20 cellular contexts compared by ENCODE assay signal in the genomic region with DNA sequence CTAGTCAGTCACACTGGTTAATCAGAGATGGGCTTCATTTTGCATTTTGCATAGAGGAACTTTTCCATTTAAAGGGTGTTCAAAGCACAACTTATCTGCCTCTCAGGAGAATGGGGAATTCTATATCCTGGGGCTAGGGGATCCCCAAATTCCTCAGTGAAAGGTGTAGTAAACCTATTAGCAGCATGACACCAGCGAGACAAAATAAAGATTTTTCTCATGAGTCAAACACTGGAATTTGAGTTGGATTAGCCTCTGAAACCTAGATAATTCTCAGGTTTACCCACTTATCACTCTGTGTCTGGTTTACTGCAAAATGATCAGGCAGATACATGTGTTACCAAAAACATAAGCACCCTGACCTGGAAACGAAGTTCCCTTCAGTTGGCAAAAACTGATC. TPM values are rescaled to one million over a fixed set of nuclear protein-coding genes. Genes with fewer than 3 reads are reported as not detected.
DNase-seq lines count a peak whose midpoint lies in the region; ATAC-seq and TF ChIP-seq lines count a peak whose summit lies in the region.
"Had no signal": no experiment of that assay in that cellular context is flagged by ENCODE, and none has a peak within 500 bp of the region (broad histone marks: within the 10 kb centered on the region; RNA-seq: fewer than 3 reads in every experiment).

No MANE protein-coding gene starts in this region.

- H3K27me3 ChIP-seq in GM23338 (ENCODE audit: insufficient read depth) (peaks cover 52% of the 10 kb centered on the region), mammary epithelial cell (ENCODE audit: insufficient read depth, low read length) (no peaks in the 10 kb centered on the region), stomach (peaks cover 0 to 32% (median 20%) of the 10 kb centered on the region in 3 donors)

- intact Hi-C loops in mammary epithelial cell (cut with micrococcal nuclease) (loop anchor here (2.0 kb wide), 1 partner anchor 81 kb away; no protein-coding TSS in a partner anchor), stomach (cut with DNase I; ENCODE audit: low total_unique reads) (no loop called here)

- H3K79me2 ChIP-seq in GM23338 (replicated peaks; ENCODE audit: insufficient read depth), result no peaks in the 10 kb centered on the region
- H3K79me2 ChIP-seq in mammary epithelial cell (ENCODE audit: insufficient read depth, low read length), result peaks cover 73% of the 10 kb centered on the region

- H3K27ac ChIP-seq in GM23338 (ENCODE audit: low read depth) (no peak overlapping the region), mammary epithelial cell (ENCODE audit: insufficient read depth, low read depth, low read length) (peak overlapping the region; percentile 79), stomach (peak overlapping the region in 3 of 5 donors; percentile 12 to 75 (median 45))
- H3K27ac ChIP-seq: KMS-11, SK-N-MC, WERI-Rb-1 had no signal

- ATAC-seq in GM23338, result no peak
- no peak for ATAC-seq in GM19351 (IDR thresholded peaks at IDR 0.05; ENCODE audit: unreplicated experiment)
- no peak for ATAC-seq in stimulated activated memory B cell treated with anti-CD40 and anti-IgM and Interleukin-4, amounts not matched to agents 10 μg/mL and 1 μg/mL and 100 μg/mL, for 72 hours

- H3K9me3 Mint-ChIP-seq in GM23338, result no peaks in the 10 kb centered on the region; the same call in 2 of the 3 replicates
- peaks cover 5% of the 10 kb centered on the region for H3K9me3 Mint-ChIP-seq in mesothelial cell of epicardium
- H3K9me3 Mint-ChIP-seq in stimulated activated memory B cell treated with anti-CD40 and anti-IgM and Interleukin-4, amounts not matched to agents 10 μg/mL and 1 μg/mL and 100 μg/mL, for 72 hours, result no peaks in the 10 kb centered on the region
- H3K9me3 Mint-ChIP-seq: activated CD4-positive, alpha-beta memory T cell treated with anti-CD3 and anti-CD28 coated beads for 36 hours had no signal

- dilution Hi-C loops in mammary epithelial cell (cut with HindIII; ENCODE audit: low sequenced_read_pairs), result no loop called here

- no peaks in the 10 kb centered on the region for H3K9me2 ChIP-seq in GM23338 (ENCODE audit: insufficient read depth)

- H3K4me1 ChIP-seq in GM23338 (ENCODE audit: insufficient read depth), result peaks cover 22% of the 10 kb centered on the region
- H3K4me1 ChIP-seq in mammary epithelial cell (ENCODE audit: insufficient read depth, low read length), result peaks cover 65% of the 10 kb centered on the region
- H3K4me1 ChIP-seq in stomach, result peaks cover 18 to 68% (median 35%) of the 10 kb centered on the region in 4 donors
- H3K4me1 ChIP-seq: HAP-1 had no signal

- H4K20me1 ChIP-seq in GM23338 (replicated peaks; ENCODE audit: insufficient read depth) (no peaks in the 10 kb centered on the region), mammary epithelial cell (ENCODE audit: insufficient read depth, low read length) (no peaks in the 10 kb centered on the region)

- H3F3A ChIP-seq in GM23338 (replicated peaks; ENCODE audit: low read depth), result no peaks in the 10 kb centered on the region

- TF ChIP-seq CTCF in GM23338 (conservative IDR thresholded peaks at IDR 0.05; ENCODE audit: low read depth in 2 of 2) (no peak), mammary epithelial cell (conservative IDR thresholded peaks at IDR 0.05 in 1 of 2, IDR thresholded peaks at IDR 0.05 in 1 of 2; ENCODE audit: extremely low read depth in 1 of 2, insufficient read depth in 1 of 2, low read depth in 1 of 2, low read length in 2 of 2) (no peak), mesothelial cell of epicardium (IDR thresholded peaks at IDR 0.05; ENCODE audit: unreplicated experiment) (no peak), stomach (IDR thresholded peaks at IDR 0.05) (no peak)

- WGBS in mammary epithelial cell (ENCODE audit: low coverage, missing lambda C conversion rate), result 0% methylated on average over 2 of the region's 2 CpGs
- WGBS in stomach, 5 donors, result 59 to 77% (median 70%) methylated on average over 2 of the region's 2 CpGs

- H3K4me3 Mint-ChIP-seq in GM23338, result peak overlapping the region; percentile 84; the same call in 2 of the 3 replicates
- H3K4me3 Mint-ChIP-seq in mesothelial cell of epicardium, result peak overlapping the region; percentile 80
- H3K4me3 Mint-ChIP-seq in stimulated activated memory B cell treated with anti-CD40 and anti-IgM and Interleukin-4, amounts not matched to agents 10 μg/mL and 1 μg/mL and 100 μg/mL, for 72 hours, result no peak overlapping the region
- H3K4me3 Mint-ChIP-seq: activated CD4-positive, alpha-beta memory T cell treated with anti-CD3 and anti-CD28 coated beads for 36 hours had no signal

- in situ Hi-C loops in mammary epithelial cell (cut with MboI; ENCODE audit: low sequenced_read_pairs in 2 of 2), result loop anchor here (10.0 to 25.0 kb wide), 2 partner anchors 97 to 240 kb away; a partner anchor contains a TSS

- no peak for TF ChIP-seq POLR2A in stomach (IDR thresholded peaks at IDR 0.05)

- H3K4me1 Mint-ChIP-seq in GM23338 (peaks cover 29% of the 10 kb centered on the region), mesothelial cell of epicardium (peaks cover 34% of the 10 kb centered on the region)
- H3K4me1 Mint-ChIP-seq in stimulated activated memory B cell treated with anti-CD40 and anti-IgM and Interleukin-4, amounts not matched to agents 10 μg/mL and 1 μg/mL and 100 μg/mL, for 72 hours, result peaks cover 20% of the 10 kb centered on the region

- DNase-seq in GM23338 (ENCODE audit: low spot score), result no peak
- DNase-seq in mammary epithelial cell, result peak; percentile 59
- DNase-seq in mesothelial cell of epicardium (ENCODE audit: low spot score in 2 of 2, unreplicated experiment in 2 of 2), result no peak
- DNase-seq in stomach, result no peak
- DNase-seq in NAMALWA (ENCODE audit: low spot score), result no peak
- DNase-seq in NCI-H1092 (lab: John Stamatoyannopoulos, UW), result no peak
- DNase-seq: activated CD4-positive, alpha-beta memory T cell treated with anti-CD3 and anti-CD28 coated beads for 36 hours; adrenal gland; dermis blood vessel endothelial cell; DMS79 treated with DMSO at 0.1 percent for 48 hours; foreskin fibroblast; MV-4-11; NCI-H187 treated with DMSO at 0.1 percent for 48 hours; T-helper 2 cell; WERI-Rb-1 had no signal

- H3K27me3 Mint-ChIP-seq in GM23338 (ENCODE audit: insufficient read depth, low read depth, poor library complexity), result peaks cover 34% of the 10 kb centered on the region
- H3K27me3 Mint-ChIP-seq in mesothelial cell of epicardium (ENCODE audit: low read depth), result peaks cover 60% of the 10 kb centered on the region
- peaks cover 94% of the 10 kb centered on the region for H3K27me3 Mint-ChIP-seq in stimulated activated memory B cell treated with anti-CD40 and anti-IgM and Interleukin-4, amounts not matched to agents 10 μg/mL and 1 μg/mL and 100 μg/mL, for 72 hours

- no peak overlapping the region for H2AFZ ChIP-seq in GM23338
- no peak overlapping the region for H2AFZ ChIP-seq in mammary epithelial cell (ENCODE audit: low read depth, low read length)

- BruUV-seq in mammary epithelial cell (replicated peaks; lab: Mats Ljungman, UMichigan), result TSS peak; percentile 23

- H3K36me3 Mint-ChIP-seq in GM23338 (ENCODE audit: low read depth) (no peaks in the 10 kb centered on the region; the same call in 2 of the 3 replicates), mesothelial cell of epicardium (no peaks in the 10 kb centered on the region)
- H3K36me3 Mint-ChIP-seq in stimulated activated memory B cell treated with anti-CD40 and anti-IgM and Interleukin-4, amounts not matched to agents 10 μg/mL and 1 μg/mL and 100 μg/mL, for 72 hours, result no peaks in the 10 kb centered on the region
- H3K36me3 Mint-ChIP-seq: activated CD4-positive, alpha-beta memory T cell treated with anti-CD3 and anti-CD28 coated beads for 36 hours had no signal

- CTCF ChIA-PET in mammary epithelial cell (lab: Charles Lee; ENCODE audit: low non-redundant PET), result interaction anchor here (0.8 kb wide), 1 partner anchor 32 kb away, joined by 7 read pairs; no protein-coding TSS in a partner anchor

- peak overlapping the region; percentile 91 for H3K4me2 ChIP-seq in GM23338
- H3K4me2 ChIP-seq in mammary epithelial cell (ENCODE audit: insufficient read depth, low read depth, low read length), result peak overlapping the region; percentile 80
- H3K4me2 ChIP-seq: KMS-11 had no signal

- H3K36me3 ChIP-seq in GM23338 (ENCODE audit: insufficient read depth) (no peaks in the 10 kb centered on the region), mammary epithelial cell (ENCODE audit: insufficient read depth, low read length) (no peaks in the 10 kb centered on the region), stomach (no peaks in the 10 kb centered on the region)
- H3K36me3 ChIP-seq: adrenal gland, HAP-1, WERI-Rb-1 had no signal

- H3K27ac Mint-ChIP-seq in GM23338 (no peak overlapping the region), mesothelial cell of epicardium (no peak overlapping the region)
- H3K27ac Mint-ChIP-seq in stimulated activated memory B cell treated with anti-CD40 and anti-IgM and Interleukin-4, amounts not matched to agents 10 μg/mL and 1 μg/mL and 100 μg/mL, for 72 hours, result no peak overlapping the region
- H3K27ac Mint-ChIP-seq: activated CD4-positive, alpha-beta memory T cell treated with anti-CD3 and anti-CD28 coated beads for 36 hours had no signal

- H3K4me3 ChIP-seq in GM23338 (no peak overlapping the region; the same call in 1 of the 2 replicates), mammary epithelial cell (replicated peaks in 1 of 3; ENCODE audit: insufficient read depth in 1 of 3, low read depth in 2 of 3, low read length in 3 of 3) (peak overlapping the region in 2 of 3 experiments; percentile 88), stomach (peak overlapping the region in 1 of 4 donors; percentile 55)
- H3K4me3 ChIP-seq: HAP-1, SK-N-MC had no signal

- TF ChIP-seq EP300 in stomach (IDR thresholded peaks at IDR 0.05), result no peak

- peak overlapping the region; percentile 92 for H3K9ac ChIP-seq in mammary epithelial cell (ENCODE audit: insufficient read depth, low read length)
- H3K9ac ChIP-seq: KMS-11 had no signal

- H3K9me3 ChIP-seq in mammary epithelial cell (replicated peaks; ENCODE audit: insufficient read depth, low read length) (no peaks in the 10 kb centered on the region), stomach (no peaks in the 10 kb centered on the region)
- H3K9me3 ChIP-seq: adrenal gland, HAP-1 had no signal

TF ChIP-seq in GM23338, 12 proteins besides CTCF, POLR2A, EP300 and RAD21:
- TF ChIP-seq EZH2 (IDR thresholded peaks at IDR 0.05; ENCODE audit: low read depth, unreplicated experiment), result no peak

RNA-seq across cellular contexts. Expression of a gene that starts 2.1 kb away (rescaled TPM):
- 6.5 and 7.3 TPM in 2 replicates for total RNA-seq in GM23338 (2014; rRNA removed; shearing (Covaris generic))
- polyA plus RNA-seq in GM23338 (2016; fragmentation: Nextera tagmentation; extraction: Ambion mirVana) (2.3 TPM in 2 replicates), mammary epithelial cell (40.4 TPM), stomach (1 to 10 TPM; 2.6 to 4.5 (median 3.4) TPM)
- total RNA-seq in mammary epithelial cell (10 to 100 TPM; 25.8 to 63.9 TPM), mesothelial cell of epicardium (4.0 to 5.7 TPM (median 5.7 TPM) in 3 replicates), stomach (10 to 100 TPM in 4 of 5 donors, 1 to 10 TPM in 1; 7.2 to 25.0 (median 19.3) TPM)
- 42.5 TPM for polyA minus RNA-seq in mammary epithelial cell
